18 cellular contexts compared by ENCODE assay signal in the genomic region with DNA sequence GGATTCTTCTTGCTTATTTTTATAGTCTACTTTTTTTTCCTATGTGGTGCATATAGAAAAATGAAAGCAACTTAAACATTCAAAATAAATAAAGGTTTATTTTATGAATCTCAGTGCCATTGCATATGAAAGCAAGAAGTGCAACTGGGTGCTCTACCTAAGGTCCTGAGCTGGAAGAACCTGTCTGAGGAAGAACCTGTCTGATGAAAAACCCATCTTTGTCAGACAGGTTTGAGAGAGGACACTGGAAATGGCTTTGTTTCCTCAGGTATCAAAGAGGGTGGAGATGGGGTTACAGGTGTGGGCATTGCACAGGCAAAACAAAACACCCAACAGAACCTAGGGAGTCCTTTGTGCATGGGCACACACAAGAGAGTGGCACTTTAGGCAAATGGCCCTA. TPM values are rescaled to one million over a fixed set of nuclear protein-coding genes. Genes with fewer than 3 reads are reported as not detected.
DNase-seq lines count a peak whose midpoint lies in the region; ATAC-seq and TF ChIP-seq lines count a peak whose summit lies in the region.
"Had no signal": no experiment of that assay in that cellular context is flagged by ENCODE, and none has a peak within 500 bp of the region (broad histone marks: within the 10 kb centered on the region; RNA-seq: fewer than 3 reads in every experiment).

No MANE protein-coding gene starts in this region.

- H3K4me1 ChIP-seq in RWPE2 (ENCODE audit: insufficient read depth, poor library complexity, severe bottlenecking) (peaks cover 20% of the 10 kb centered on the region), esophagus squamous epithelium (peaks cover 0 to 35% (median 0%) of the 10 kb centered on the region in 3 donors)

- H3K36me3 ChIP-seq in RWPE2 (ENCODE audit: low read depth) (no peaks in the 10 kb centered on the region), esophagus squamous epithelium (no peaks in the 10 kb centered on the region)

- no peak for ATAC-seq in RWPE2 (ENCODE audit: low read depth)
- ATAC-seq: HCT116 had no signal

- H3K4me3 ChIP-seq in RWPE2 (ENCODE audit: severe bottlenecking) (no peak overlapping the region), esophagus squamous epithelium (no peak overlapping the region)

- DNase-seq in activated CD8-positive, alpha-beta memory T cell treated with anti-CD3 and anti-CD28 coated beads for 24 hours = peak; percentile 13
- DNase-seq in activated CD8-positive, alpha-beta memory T cell treated with anti-CD3 and anti-CD28 coated beads, Interleukin-2, amount 50 U/mL, for 4 hours = no peak
- DNase-seq in RWPE2 (ENCODE audit: low spot score) = no peak
- DNase-seq in esophagus squamous epithelium (lab: John Stamatoyannopoulos, UW) = no peak
- no peak for DNase-seq in NCI-H82 (lab: John Stamatoyannopoulos, UW)
- DNase-seq in NCI-H2107 treated with DMSO at 0.1 percent for 48 hours (lab: John Stamatoyannopoulos, UW; ENCODE audit: unreplicated experiment) = no peak
- no peak for DNase-seq in NCI-H524 treated with DMSO at 0.1 percent for 48 hours (lab: John Stamatoyannopoulos, UW)
- DNase-seq: ACHN; AML-193; Caco-2; CD4-positive, CD25-positive, alpha-beta regulatory T cell; MV-4-11; NCI-H1417 treated with DMSO at 0.1 percent for 48 hours; NCI-H2029; NCI-H2227 treated with DMSO at 0.1 percent for 48 hours; NCI-H526 treated with DMSO at 0.1 percent for 48 hours had no signal

- H3K9me3 ChIP-seq in RWPE2 (ENCODE audit: severe bottlenecking) (peaks cover 15% of the 10 kb centered on the region), esophagus squamous epithelium (no peaks in the 10 kb centered on the region)

- TF ChIP-seq CTCF in RWPE2 (IDR thresholded peaks at IDR 0.05; ENCODE audit: poor library complexity, severe bottlenecking) = no peak
- no peak for TF ChIP-seq CTCF in esophagus squamous epithelium (IDR thresholded peaks at IDR 0.05)

- intact Hi-C loops in esophagus squamous epithelium (cut with DNase I) = no loop called here

- peak overlapping the region; percentile 39 for H3K27ac ChIP-seq in RWPE2 (ENCODE audit: poor library complexity, severe bottlenecking)
- H3K27ac ChIP-seq in esophagus squamous epithelium = peak overlapping the region; percentile 44 to 79 (median 70)

- H3K27me3 ChIP-seq in RWPE2 (ENCODE audit: insufficient read depth, poor library complexity, severe bottlenecking) (no peaks in the 10 kb centered on the region), esophagus squamous epithelium (no peaks in the 10 kb centered on the region)

- no peak for TF ChIP-seq POLR2A in esophagus squamous epithelium (IDR thresholded peaks at IDR 0.05)

RNA-seq across cellular contexts. Expression of gene SRSF5, which starts 27.5 kb away (rescaled TPM):
- total RNA-seq in esophagus squamous epithelium = 100 to 1,000 TPM in 3 of 4 donors, 10 to 100 TPM in 1; 94.3 to 382 (median 173) TPM

RNA-seq across cellular contexts. Expression of gene SLC10A1, which starts 57.6 kb away (rescaled TPM):
- total RNA-seq in esophagus squamous epithelium = not detected
- total RNA-seq: CD4-positive, CD25-positive, alpha-beta regulatory T cell; G401 had no signal
